In genomic region chr5:151150484-151151262, GRCh38 we compare ENCODE assay signal across 8 cellular contexts. TPM values are rescaled to one million over a fixed set of nuclear protein-coding genes. Genes with fewer than 3 reads are reported as not detected.
A peak's percentile ranks its signal among the peaks of the same experiment; 100 is the strongest.
DNase-seq lines count a peak whose midpoint lies in the region; ATAC-seq and TF ChIP-seq lines count a peak whose summit lies in the region.

No MANE protein-coding gene starts in this region.

- H3K4me3 ChIP-seq in BLaER1 treated with 17β-estradiol and CSF1 and Interleukin-3, amounts not matched to agents 10 nM and 100 nM, result peak overlapping the region in 4 of 10 experiments; percentile 18 to 24 (median 20); a peak in 4 of 20 replicates
- peak overlapping the region; percentile 6 for H3K4me3 ChIP-seq in choroid plexus epithelial cell (ENCODE audit: low read depth, low read length)
- peak overlapping the region; percentile 0 to 41 for H3K4me3 ChIP-seq in muscle layer of duodenum (ENCODE audit: low read depth in 1 of 2, low read length in 2 of 2)
- H3K4me3 ChIP-seq in stomach, result peak overlapping the region in 1 of 4 donors; percentile 7

- TF ChIP-seq CTCF in choroid plexus epithelial cell (conservative IDR thresholded peaks at IDR 0.05; ENCODE audit: low read depth, low read length), result no peak
- TF ChIP-seq CTCF in stomach (IDR thresholded peaks at IDR 0.05), result no peak

- no peaks in the 10 kb centered on the region for H3K9me3 ChIP-seq in BLaER1 treated with 17β-estradiol and CSF1 and Interleukin-3, amounts not matched to agents 10 nM and 100 nM (replicated peaks in 1 of 11)
- H3K9me3 ChIP-seq in muscle layer of duodenum (ENCODE audit: control insufficient read depth in 1 of 2, low read length in 2 of 2), result no peaks in the 10 kb centered on the region
- H3K9me3 ChIP-seq in stomach, result no peaks in the 10 kb centered on the region

- H3K27me3 ChIP-seq in BLaER1 treated with 17β-estradiol and CSF1 and Interleukin-3, amounts not matched to agents 10 nM and 100 nM, result no peaks in the 10 kb centered on the region
- H3K27me3 ChIP-seq in muscle layer of duodenum (ENCODE audit: low read depth, low read length) (no peaks in the 10 kb centered on the region), stomach (no peaks in the 10 kb centered on the region)

- 15 to 29% (median 25%) methylated on average over 5 of the region's 5 CpGs for WGBS in stomach, 5 donors

- DNase-seq in GM19238 (ENCODE audit: insufficient read length, low spot score) (peak; percentile 50), UCSD-AML1 (lab: John Stamatoyannopoulos, UW; ENCODE audit: unreplicated experiment) (peak; percentile 75), choroid plexus epithelial cell (ENCODE audit: low read depth) (peak; percentile 88), stomach (peak; percentile 31), NCI-H446 treated with DMSO at 0.1 percent for 48 hours (lab: John Stamatoyannopoulos, UW) (no peak)

- no peak for TF ChIP-seq EP300 in stomach (IDR thresholded peaks at IDR 0.05)

- peak overlapping the region; percentile 47 to 80 (median 68) for H3K9ac ChIP-seq in BLaER1 treated with 17β-estradiol and CSF1 and Interleukin-3, amounts not matched to agents 10 nM and 100 nM

- peak; percentile 46 for ATAC-seq in HG03442 (IDR thresholded peaks at IDR 0.05; ENCODE audit: unreplicated experiment)

- peaks cover 0 to 87% (median 23%) of the 10 kb centered on the region in 11 experiments; a peak in 12 of 22 replicates for H4K20me1 ChIP-seq in BLaER1 treated with 17β-estradiol and CSF1 and Interleukin-3, amounts not matched to agents 10 nM and 100 nM

- peak overlapping the region; percentile 70 to 91 (median 79) for H3K27ac ChIP-seq in BLaER1 treated with 17β-estradiol and CSF1 and Interleukin-3, amounts not matched to agents 10 nM and 100 nM
- H3K27ac ChIP-seq in muscle layer of duodenum (ENCODE audit: low read length) (peak overlapping the region; percentile 81), stomach (peak overlapping the region; percentile 39 to 94 (median 90))

- TF ChIP-seq POLR2A in stomach (IDR thresholded peaks at IDR 0.05), result no peak

- peaks cover 11 to 59% (median 26%) of the 10 kb centered on the region in 11 experiments; a peak in 20 of 22 replicates for H3K36me3 ChIP-seq in BLaER1 treated with 17β-estradiol and CSF1 and Interleukin-3, amounts not matched to agents 10 nM and 100 nM
- H3K36me3 ChIP-seq in muscle layer of duodenum (ENCODE audit: control insufficient read depth in 1 of 2, insufficient read depth in 2 of 2, low read length in 2 of 2), result peaks cover 8 to 13% of the 10 kb centered on the region in 2 donors
- H3K36me3 ChIP-seq in stomach, result peaks cover 0 to 21% (median 13%) of the 10 kb centered on the region in 4 donors

- peaks cover 64 to 100% (median 77%) of the 10 kb centered on the region in 10 experiments for H3K4me1 ChIP-seq in BLaER1 treated with 17β-estradiol and CSF1 and Interleukin-3, amounts not matched to agents 10 nM and 100 nM
- H3K4me1 ChIP-seq in muscle layer of duodenum (ENCODE audit: control insufficient read depth in 1 of 2, insufficient read depth in 2 of 2, low read length in 2 of 2) (peaks cover 41 to 86% of the 10 kb centered on the region in 2 donors), stomach (peaks cover 55 to 98% (median 80%) of the 10 kb centered on the region in 4 donors)

- intact Hi-C loops in stomach (cut with DNase I; ENCODE audit: low total_unique reads), result no loop called here

- peak overlapping the region; percentile 61 to 99 (median 89) for H3K4me2 ChIP-seq in BLaER1 treated with 17β-estradiol and CSF1 and Interleukin-3, amounts not matched to agents 10 nM and 100 nM

RNA-seq across cellular contexts. Expression of gene ANXA6, which starts 6.9 kb away (rescaled TPM):
- 100 to 1,000 TPM in 3 of 5 donors, 10 to 100 TPM in 2; 28.4 to 240 (median 133) TPM for total RNA-seq in stomach
- 100 to 1,000 TPM in 1 of 3 donors, 10 to 100 TPM in 2; 66.0 to 103 (median 73.6) TPM for polyA plus RNA-seq in stomach
